ENCODE assay signal across 13 cellular contexts in the genomic region with DNA sequence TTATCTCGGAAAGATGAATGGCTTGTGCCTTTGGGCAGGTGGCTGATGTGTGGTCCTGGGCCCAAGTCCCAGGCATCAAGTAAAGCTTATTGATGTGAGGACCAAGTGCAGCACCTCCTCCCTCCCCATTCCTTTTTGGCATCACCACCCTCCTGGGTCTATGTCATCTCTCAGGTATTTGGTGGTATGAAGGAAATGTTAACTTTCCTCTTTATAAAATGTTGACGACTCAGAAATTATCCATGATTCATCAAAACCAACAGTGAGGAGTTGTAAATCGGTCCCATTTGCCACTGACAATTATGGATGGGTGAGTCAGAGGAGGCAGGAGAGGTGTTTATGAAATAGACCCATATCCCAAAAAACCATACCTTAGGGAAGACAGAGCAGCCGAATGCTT.
DNase-seq lines count a peak whose midpoint lies in the region; TF ChIP-seq lines count a peak whose summit lies in the region.
"Had no signal": no experiment of that assay in that cellular context is flagged by ENCODE, and none has a peak within 500 bp of the region (broad histone marks: within the 10 kb centered on the region; RNA-seq: fewer than 3 reads in every experiment).

No MANE protein-coding gene starts in this region.

- H3K4me3 ChIP-seq in AG10803 (ENCODE audit: low read length), result no peak overlapping the region
- no peak overlapping the region for H3K4me3 ChIP-seq in HEK293 (ENCODE audit: low read depth, low read length)
- no peak overlapping the region for H3K4me3 ChIP-seq in mesendoderm (ENCODE audit: low read length)
- H3K4me3 ChIP-seq: K562 had no signal

- no peak overlapping the region for H3K9ac ChIP-seq in mesendoderm (ENCODE audit: low read length)

- H3K27me3 ChIP-seq in mesendoderm (ENCODE audit: insufficient read depth, low read length, poor library complexity), result no peaks in the 10 kb centered on the region
- H3K27me3 ChIP-seq: neutrophil had no signal

- H3K9me3 ChIP-seq in HEK293 (ENCODE audit: control insufficient read depth, insufficient read depth, low read depth, low read length), result no peaks in the 10 kb centered on the region
- H3K9me3 ChIP-seq: neutrophil had no signal

- no peak overlapping the region for H3K27ac ChIP-seq in HEK293 (ENCODE audit: extremely low read depth, low read depth, low read length)
- H3K27ac ChIP-seq in angular gyrus (ENCODE audit: low read depth, low read length), result peak overlapping the region; percentile 5
- H3K27ac ChIP-seq in mesendoderm (ENCODE audit: low read depth, low read length), result no peak overlapping the region
- H3K27ac ChIP-seq: neutrophil had no signal

- no peak overlapping the region for H3K18ac ChIP-seq in mesendoderm (ENCODE audit: low read length)

- no peak overlapping the region for H3K4ac ChIP-seq in mesendoderm (ENCODE audit: low read depth, low read length)

- no peak overlapping the region for H2BK15ac ChIP-seq in mesendoderm (replicated peaks; ENCODE audit: low read depth)

- no peak overlapping the region for H2BK120ac ChIP-seq in mesendoderm (ENCODE audit: low read depth, low read length)

- peak; percentile 68 for DNase-seq in AG10803 (ENCODE audit: low read depth)
- peak; percentile 60 for DNase-seq in mesendoderm
- no peak for DNase-seq in HK-2 (ENCODE audit: unreplicated experiment)
- no peak for DNase-seq in NCI-H1436 (lab: John Stamatoyannopoulos, UW)
- no peak for DNase-seq in activated CD4-positive, alpha-beta T cell treated with anti-CD3 and anti-CD28 coated beads for 4 hours
- DNase-seq in NK-92 treated with Interleukin-12 subunit alpha and Interleukin-12 subunit beta, amount 100 ng/mL, for 24 hours (lab: John Stamatoyannopoulos, UW), result no peak
- DNase-seq: activated CD8-positive, alpha-beta memory T cell treated with anti-CD3 and anti-CD28 coated beads, Interleukin-2, amount 10 ng/mL, durations not matched to agents 7 days and 5 days; GOT3; stimulated activated CD4-positive, alpha-beta T cell treated with anti-CD3 and anti-CD28 coated beads, Interleukin-12 subunit alpha, Interleukin-12 subunit beta, amount 100 ng/mL, for 4 hours had no signal

- no peak overlapping the region for H3K4me2 ChIP-seq in mesendoderm (ENCODE audit: low read length)

- H3K4me1 ChIP-seq in HEK293 (ENCODE audit: control insufficient read depth, insufficient read depth, low read length) (no peaks in the 10 kb centered on the region), mesendoderm (ENCODE audit: control insufficient read depth, low read depth, low read length) (peaks cover 4% of the 10 kb centered on the region)

- H3K36me3 ChIP-seq in HEK293 (ENCODE audit: control insufficient read depth in 2 of 2, insufficient read depth in 1 of 2, low read length in 2 of 2), result no peaks in the 10 kb centered on the region
- H3K36me3 ChIP-seq in mesendoderm (ENCODE audit: control insufficient read depth, insufficient read depth, low read length), result no peaks in the 10 kb centered on the region
- H3K36me3 ChIP-seq: neutrophil had no signal

- no peaks in the 10 kb centered on the region for H3K79me1 ChIP-seq in mesendoderm (ENCODE audit: low read length)

- H3K23ac ChIP-seq in mesendoderm (ENCODE audit: low read length), result no peak overlapping the region

- CTCF ChIA-PET in HEK293 (lab: Yijun Ruan, JAX), result no interaction called here

- POLR2A ChIA-PET in HEK293 (lab: Yijun Ruan, JAX), result no interaction called here

- no peak overlapping the region for H2AK5ac ChIP-seq in mesendoderm (ENCODE audit: low read length)

- no peak overlapping the region for H4K5ac ChIP-seq in mesendoderm (ENCODE audit: low read length)

- no peaks in the 10 kb centered on the region for H3K79me2 ChIP-seq in mesendoderm (ENCODE audit: control insufficient read depth, insufficient read depth, low read length)

- no peak overlapping the region for H2BK5ac ChIP-seq in mesendoderm (ENCODE audit: low read length)

- TF ChIP-seq CTCF in AG10803 (conservative IDR thresholded peaks at IDR 0.05; ENCODE audit: low read length) (no peak), HEK293 (tag by site-specific recombination; IDR thresholded peaks at IDR 0.05) (no peak)

- H4K8ac ChIP-seq in mesendoderm (ENCODE audit: low read depth, low read length), result no peak overlapping the region

- WGBS in mesendoderm (ENCODE audit: extremely low coverage, insufficient coverage, low lambda C conversion rate), result no CpG with 5 or more reads among the region's 4 CpGs

- H3K56ac ChIP-seq in mesendoderm (ENCODE audit: low read length), result no peak overlapping the region

TF ChIP-seq in HEK293, 187 proteins besides CTCF, POLR2A, EP300 and RAD21:
- TF ChIP-seq SP7 (tag by site-specific recombination; IDR thresholded peaks at IDR 0.05) (peak; percentile 60), ZNF629 (tag by site-specific recombination; IDR thresholded peaks at IDR 0.05) (peak; percentile 52; the same call in 1 of the 2 replicates), ZNF391 (tag by site-specific recombination; IDR thresholded peaks at IDR 0.05; ENCODE audit: borderline replicate concordance, low read depth) (no peak)
- TF ChIP-seq, protein P1, sequence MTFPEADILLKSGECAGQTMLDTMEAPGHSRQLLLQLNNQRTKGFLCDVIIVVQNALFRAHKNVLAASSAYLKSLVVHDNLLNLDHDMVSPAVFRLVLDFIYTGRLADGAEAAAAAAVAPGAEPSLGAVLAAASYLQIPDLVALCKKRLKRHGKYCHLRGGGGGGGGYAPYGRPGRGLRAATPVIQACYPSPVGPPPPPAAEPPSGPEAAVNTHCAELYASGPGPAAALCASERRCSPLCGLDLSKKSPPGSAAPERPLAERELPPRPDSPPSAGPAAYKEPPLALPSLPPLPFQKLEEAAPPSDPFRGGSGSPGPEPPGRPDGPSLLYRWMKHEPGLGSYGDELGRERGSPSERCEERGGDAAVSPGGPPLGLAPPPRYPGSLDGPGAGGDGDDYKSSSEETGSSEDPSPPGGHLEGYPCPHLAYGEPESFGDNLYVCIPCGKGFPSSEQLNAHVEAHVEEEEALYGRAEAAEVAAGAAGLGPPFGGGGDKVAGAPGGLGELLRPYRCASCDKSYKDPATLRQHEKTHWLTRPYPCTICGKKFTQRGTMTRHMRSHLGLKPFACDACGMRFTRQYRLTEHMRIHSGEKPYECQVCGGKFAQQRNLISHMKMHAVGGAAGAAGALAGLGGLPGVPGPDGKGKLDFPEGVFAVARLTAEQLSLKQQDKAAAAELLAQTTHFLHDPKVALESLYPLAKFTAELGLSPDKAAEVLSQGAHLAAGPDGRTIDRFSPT (tag by site-specific recombination; IDR thresholded peaks at IDR 0.05), result no peak
- TF ChIP-seq, protein P2, sequence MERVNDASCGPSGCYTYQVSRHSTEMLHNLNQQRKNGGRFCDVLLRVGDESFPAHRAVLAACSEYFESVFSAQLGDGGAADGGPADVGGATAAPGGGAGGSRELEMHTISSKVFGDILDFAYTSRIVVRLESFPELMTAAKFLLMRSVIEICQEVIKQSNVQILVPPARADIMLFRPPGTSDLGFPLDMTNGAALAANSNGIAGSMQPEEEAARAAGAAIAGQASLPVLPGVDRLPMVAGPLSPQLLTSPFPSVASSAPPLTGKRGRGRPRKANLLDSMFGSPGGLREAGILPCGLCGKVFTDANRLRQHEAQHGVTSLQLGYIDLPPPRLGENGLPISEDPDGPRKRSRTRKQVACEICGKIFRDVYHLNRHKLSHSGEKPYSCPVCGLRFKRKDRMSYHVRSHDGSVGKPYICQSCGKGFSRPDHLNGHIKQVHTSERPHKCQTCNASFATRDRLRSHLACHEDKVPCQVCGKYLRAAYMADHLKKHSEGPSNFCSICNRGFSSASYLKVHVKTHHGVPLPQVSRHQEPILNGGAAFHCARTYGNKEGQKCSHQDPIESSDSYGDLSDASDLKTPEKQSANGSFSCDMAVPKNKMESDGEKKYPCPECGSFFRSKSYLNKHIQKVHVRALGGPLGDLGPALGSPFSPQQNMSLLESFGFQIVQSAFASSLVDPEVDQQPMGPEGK (tag by site-specific recombination; IDR thresholded peaks at IDR 0.05), result no peak

Comparison
In these comparisons a context has a peak if more than half of its experiments do, and no peak if none do; other contexts are left out.
1. DNase-seq: peak in AG10803 (single experiment) and mesendoderm (single experiment); none in HK-2 (single experiment), NCI-H1436 (single experiment), activated CD4-positive, alpha-beta T cell treated with anti-CD3 and anti-CD28 coated beads for 4 hours (0 of 2) and NK-92 treated with Interleukin-12 subunit alpha and Interleukin-12 subunit beta, amount 100 ng/mL, for 24 hours (single experiment).